Comparison of ENCODE assay signal across 8 cellular contexts in the genomic region with DNA sequence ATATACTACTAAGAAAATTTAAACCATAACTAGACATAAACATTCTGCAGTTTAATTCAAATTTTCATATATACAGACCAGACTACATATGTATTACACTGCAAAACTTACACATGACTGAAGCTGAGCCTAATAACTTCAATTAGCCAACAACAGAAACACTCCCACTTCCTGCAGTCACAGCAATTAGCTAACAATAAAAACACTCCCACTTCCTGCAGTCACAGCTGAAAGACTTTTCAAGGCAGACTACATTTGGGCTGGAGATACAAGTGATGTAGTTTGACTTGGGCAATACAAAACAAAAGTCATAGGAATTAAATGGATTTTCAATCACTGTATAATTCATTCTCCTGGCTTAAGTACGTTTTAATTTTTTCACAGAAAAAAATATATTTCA. TPM values are rescaled to one million over a fixed set of nuclear protein-coding genes. Genes with fewer than 3 reads are reported as not detected.
DNase-seq lines count a peak whose midpoint lies in the region; ATAC-seq, FAIRE-seq and TF ChIP-seq lines count a peak whose summit lies in the region.

No MANE protein-coding gene starts in this region.

- H3K36me3 ChIP-seq in bronchial epithelial cell (ENCODE audit: control insufficient read depth, insufficient read depth, low read length) (peaks cover 7% of the 10 kb centered on the region), neural progenitor cell (peaks cover 3% of the 10 kb centered on the region)

- no peaks in the 10 kb centered on the region for H3K27me3 Mint-ChIP-seq in naive thymus-derived CD8-positive, alpha-beta T cell
- H3K27me3 Mint-ChIP-seq in activated T-helper 2 cell treated with anti-CD3 and anti-CD28 coated beads, Interferon-gamma antibody, Interleukin-2, Interleukin-4, amounts not matched to agents 10 μg/mL and 5 μg/mL and 100 μg/mL, durations not matched to agents 14 hours and 24 hours and 36 hours (ENCODE audit: low read depth) = no peaks in the 10 kb centered on the region
- H3K27me3 Mint-ChIP-seq in neural progenitor cell (ENCODE audit: insufficient read depth, low read depth) = no peaks in the 10 kb centered on the region

- H3K79me2 ChIP-seq in neural progenitor cell (ENCODE audit: low read depth) = no peaks in the 10 kb centered on the region

- H3K9ac ChIP-seq in neural progenitor cell = no peak overlapping the region

- no peak overlapping the region for H2AFZ ChIP-seq in neural progenitor cell (replicated peaks)

- peaks cover 3% of the 10 kb centered on the region for H4K20me1 ChIP-seq in neural progenitor cell (ENCODE audit: low read depth)

- ATAC-seq in GM18861 (IDR thresholded peaks at IDR 0.05; ENCODE audit: unreplicated experiment) (peak; percentile 53), GM19023 (IDR thresholded peaks at IDR 0.05; ENCODE audit: unreplicated experiment) (no peak)
- ATAC-seq in naive thymus-derived CD8-positive, alpha-beta T cell = peak in 1 of 2 donors; percentile 67

- intact Hi-C loops in activated T-helper 2 cell treated with anti-CD3 and anti-CD28 coated beads, Interferon-gamma antibody, Interleukin-2, Interleukin-4, amounts not matched to agents 10 μg/mL and 5 μg/mL and 100 μg/mL, durations not matched to agents 14 hours and 24 hours and 36 hours (cut with micrococcal nuclease) = loop anchor here (1.0 kb wide), 1 partner anchor 9 kb away; no protein-coding TSS in a partner anchor

- no peak overlapping the region for H3K27ac ChIP-seq in neural progenitor cell

- H3K9me3 Mint-ChIP-seq in naive thymus-derived CD8-positive, alpha-beta T cell = no peaks in the 10 kb centered on the region
- no peaks in the 10 kb centered on the region for H3K9me3 Mint-ChIP-seq in activated T-helper 2 cell treated with anti-CD3 and anti-CD28 coated beads, Interferon-gamma antibody, Interleukin-2, Interleukin-4, amounts not matched to agents 10 μg/mL and 5 μg/mL and 100 μg/mL, durations not matched to agents 14 hours and 24 hours and 36 hours
- H3K9me3 Mint-ChIP-seq in neural progenitor cell = no peaks in the 10 kb centered on the region

- TF ChIP-seq CTCF in bronchial epithelial cell (IDR thresholded peaks at IDR 0.05; ENCODE audit: insufficient read depth, low read length, severe bottlenecking) (no peak), neural progenitor cell (IDR thresholded peaks at IDR 0.05) (no peak)

- H3K4me3 Mint-ChIP-seq in naive thymus-derived CD8-positive, alpha-beta T cell = no peak overlapping the region
- no peak overlapping the region for H3K4me3 Mint-ChIP-seq in activated T-helper 2 cell treated with anti-CD3 and anti-CD28 coated beads, Interferon-gamma antibody, Interleukin-2, Interleukin-4, amounts not matched to agents 10 μg/mL and 5 μg/mL and 100 μg/mL, durations not matched to agents 14 hours and 24 hours and 36 hours (ENCODE audit: low read depth)
- no peak overlapping the region for H3K4me3 Mint-ChIP-seq in neural progenitor cell

- peaks cover 16 to 39% (median 24%) of the 10 kb centered on the region in 4 donors for H3K4me1 Mint-ChIP-seq in naive thymus-derived CD8-positive, alpha-beta T cell
- peaks cover 16% of the 10 kb centered on the region for H3K4me1 Mint-ChIP-seq in activated T-helper 2 cell treated with anti-CD3 and anti-CD28 coated beads, Interferon-gamma antibody, Interleukin-2, Interleukin-4, amounts not matched to agents 10 μg/mL and 5 μg/mL and 100 μg/mL, durations not matched to agents 14 hours and 24 hours and 36 hours (ENCODE audit: low read depth)
- H3K4me1 Mint-ChIP-seq in neural progenitor cell = peaks cover 23% of the 10 kb centered on the region

- no peak overlapping the region for H3K4me3 ChIP-seq in bronchial epithelial cell (ENCODE audit: low read depth, low read length)
- H3K4me3 ChIP-seq in neural progenitor cell = no peak overlapping the region

- H3K4me2 ChIP-seq in neural progenitor cell = no peak overlapping the region

- H3K27ac Mint-ChIP-seq in naive thymus-derived CD8-positive, alpha-beta T cell = peak overlapping the region; percentile 1 to 76 (median 48)
- H3K27ac Mint-ChIP-seq in activated T-helper 2 cell treated with anti-CD3 and anti-CD28 coated beads, Interferon-gamma antibody, Interleukin-2, Interleukin-4, amounts not matched to agents 10 μg/mL and 5 μg/mL and 100 μg/mL, durations not matched to agents 14 hours and 24 hours and 36 hours = no peak overlapping the region
- no peak overlapping the region for H3K27ac Mint-ChIP-seq in neural progenitor cell

- peak; percentile 74 for DNase-seq in NCI-H146 treated with DMSO at 0.1 percent for 48 hours (lab: John Stamatoyannopoulos, UW; ENCODE audit: unreplicated experiment)
- DNase-seq in bronchial epithelial cell (ENCODE audit: low read depth) = peak; percentile 71
- peak in 1 of 10 donors; percentile 11 for DNase-seq in naive thymus-derived CD8-positive, alpha-beta T cell
- DNase-seq in NCI-H1694 (lab: John Stamatoyannopoulos, UW) = no peak
- no peak for DNase-seq in activated T-helper 2 cell treated with anti-CD3 and anti-CD28 coated beads, Interferon-gamma antibody, Interleukin-2, Interleukin-4, amounts not matched to agents 10 μg/mL and 5 μg/mL and 100 μg/mL, durations not matched to agents 14 hours and 24 hours and 36 hours (ENCODE audit: low spot score)
- DNase-seq in neural progenitor cell (ENCODE audit: low spot score) = no peak

- peaks cover 6% of the 10 kb centered on the region for H3K4me1 ChIP-seq in neural progenitor cell

- H3K27me3 ChIP-seq in bronchial epithelial cell (ENCODE audit: control insufficient read depth, insufficient read depth, low read length) (no peaks in the 10 kb centered on the region), neural progenitor cell (no peaks in the 10 kb centered on the region)

- H3K9me3 ChIP-seq in neural progenitor cell (ENCODE audit: low read depth) = no peaks in the 10 kb centered on the region

- H3F3A ChIP-seq in neural progenitor cell (ENCODE audit: low read depth) = peaks cover 14% of the 10 kb centered on the region

- FAIRE-seq in bronchial epithelial cell (lab: Jason Lieb, UNC) = no peak

- peaks cover 4 to 79% (median 10%) of the 10 kb centered on the region in 3 donors for H3K36me3 Mint-ChIP-seq in naive thymus-derived CD8-positive, alpha-beta T cell
- H3K36me3 Mint-ChIP-seq in activated T-helper 2 cell treated with anti-CD3 and anti-CD28 coated beads, Interferon-gamma antibody, Interleukin-2, Interleukin-4, amounts not matched to agents 10 μg/mL and 5 μg/mL and 100 μg/mL, durations not matched to agents 14 hours and 24 hours and 36 hours (ENCODE audit: low read depth) = peaks cover 62% of the 10 kb centered on the region
- peaks cover 11% of the 10 kb centered on the region for H3K36me3 Mint-ChIP-seq in neural progenitor cell

- POLR2A ChIA-PET in naive thymus-derived CD8-positive, alpha-beta T cell (lab: Charles Lee) = interaction anchor here (0.9 to 1.2 kb wide), 2 partner anchors 10 to 347 kb away, joined by 3 to 5 read pairs; a partner anchor contains a TSS

RNA-seq across cellular contexts. Expression of a gene that starts 10.3 kb away (rescaled TPM):
- total RNA-seq in bronchial epithelial cell (21.6 and 23.0 TPM in 2 replicates), neural progenitor cell (ENCODE audit: low replicate concordance) (41.6 and 58.4 TPM in 2 replicates)
- total RNA-seq in naive thymus-derived CD8-positive, alpha-beta T cell = 10 to 100 TPM; 87.9 to 98.5 TPM
- 10 to 100 TPM; 28.1 to 32.3 (median 31.0) TPM for polyA plus RNA-seq in naive thymus-derived CD8-positive, alpha-beta T cell
- 40.4 and 42.6 TPM in 2 replicates for total RNA-seq in activated T-helper 2 cell treated with anti-CD3 and anti-CD28 coated beads, Interferon-gamma antibody, Interleukin-2, Interleukin-4, amounts not matched to agents 10 μg/mL and 5 μg/mL and 100 μg/mL, durations not matched to agents 14 hours and 24 hours and 36 hours

Comparison
In these comparisons a context has a peak if more than half of its experiments do, and no peak if none do; other contexts are left out.
1. DNase-seq: peak in NCI-H146 treated with DMSO at 0.1 percent for 48 hours (single experiment) and bronchial epithelial cell (single experiment); none in NCI-H1694 (single experiment), activated T-helper 2 cell treated with anti-CD3 and anti-CD28 coated beads, Interferon-gamma antibody, Interleukin-2, Interleukin-4, amounts not matched to agents 10 μg/mL and 5 μg/mL and 100 μg/mL, durations not matched to agents 14 hours and 24 hours and 36 hours (single experiment) and neural progenitor cell (single experiment).
2. H3K27ac Mint-ChIP-seq: peak in naive thymus-derived CD8-positive, alpha-beta T cell (10 of 10); none in activated T-helper 2 cell treated with anti-CD3 and anti-CD28 coated beads, Interferon-gamma antibody, Interleukin-2, Interleukin-4, amounts not matched to agents 10 μg/mL and 5 μg/mL and 100 μg/mL, durations not matched to agents 14 hours and 24 hours and 36 hours (single experiment) and neural progenitor cell (single experiment).